Comparison of ENCODE assay signal across 8 cellular contexts in the genomic region with DNA sequence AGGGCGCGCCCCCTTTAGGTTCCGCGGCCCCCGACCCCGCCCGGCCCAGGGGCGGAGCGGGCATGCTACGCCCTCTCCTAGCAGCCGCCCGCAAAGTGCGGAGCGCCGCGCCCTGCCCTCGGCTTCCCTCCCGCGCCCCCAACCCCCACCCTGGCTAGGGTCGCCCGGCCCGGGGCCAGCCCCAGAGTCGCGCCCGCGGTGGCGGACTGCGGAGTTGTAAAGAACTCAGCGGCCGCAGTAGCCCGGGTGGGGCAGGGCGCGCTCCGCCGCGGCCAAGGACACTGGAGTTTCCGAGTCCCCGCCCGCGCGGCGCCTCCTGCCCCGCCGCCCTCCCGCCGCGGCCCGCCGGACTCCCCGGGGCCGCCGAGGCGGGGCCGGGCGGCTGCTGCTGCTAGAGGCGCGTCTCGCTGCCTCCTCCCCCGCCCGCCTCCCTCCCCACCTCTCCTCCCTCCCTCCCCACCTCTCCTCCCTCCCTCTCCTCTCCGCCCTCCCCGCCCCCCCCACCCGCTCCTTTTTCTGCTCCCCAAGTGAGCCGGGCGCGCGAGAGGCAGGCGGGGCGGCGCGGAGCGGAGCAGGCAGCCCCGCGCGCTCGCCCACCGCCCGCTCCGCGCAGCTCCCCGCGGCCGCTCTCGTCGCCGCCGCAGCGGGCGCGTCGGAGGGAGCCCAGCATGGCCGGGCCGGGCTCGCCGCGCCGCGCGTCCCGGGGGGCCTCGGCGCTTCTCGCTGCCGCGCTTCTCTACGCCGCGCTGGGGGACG. TPM values are rescaled to one million over a fixed set of nuclear protein-coding genes. Genes with fewer than 3 reads are reported as not detected.
A peak's percentile ranks its signal among the peaks of the same experiment; 100 is the strongest.
DNase-seq lines count a peak whose midpoint lies in the region; ATAC-seq lines count a peak whose summit lies in the region.

Gene CACNA2D3, plus strand, starts transcription at position 507 of the 756 bp plus-strand sequence.

- H3K27me3 ChIP-seq in right cardiac atrium (ENCODE audit: control insufficient read depth, insufficient read depth) = no peaks in the 10 kb centered on the region
- peaks cover 54% of the 10 kb centered on the region for H3K27me3 ChIP-seq in skeletal muscle satellite cell (ENCODE audit: control insufficient read depth, insufficient read depth, low read length)

- no peaks in the 10 kb centered on the region for H3K36me3 Mint-ChIP-seq in activated naive CD8-positive, alpha-beta T cell treated with anti-CD3 and anti-CD28 coated beads for 36 hours

- H3K9ac ChIP-seq in skeletal muscle satellite cell (ENCODE audit: low read depth, low read length) = no peak within 1 kb of the TSS

- H3K4me3 Mint-ChIP-seq in stimulated activated naive CD8-positive, alpha-beta T cell treated with anti-CD3 and anti-CD28 coated beads, Interleukin-15, amount 100 ng/mL, for 72 hours = peak within 1 kb of the TSS; percentile 5 to 36
- peak within 1 kb of the TSS; percentile 14 for H3K4me3 Mint-ChIP-seq in activated naive CD8-positive, alpha-beta T cell treated with anti-CD3 and anti-CD28 coated beads for 36 hours

- H3K36me3 ChIP-seq in skeletal muscle satellite cell (ENCODE audit: insufficient read depth, low read length) = no peaks in the 10 kb centered on the region

- no peaks in the 10 kb centered on the region for H3K9me3 Mint-ChIP-seq in stimulated activated naive CD8-positive, alpha-beta T cell treated with anti-CD3 and anti-CD28 coated beads, Interleukin-15, amount 100 ng/mL, for 72 hours
- H3K9me3 Mint-ChIP-seq in activated naive CD8-positive, alpha-beta T cell treated with anti-CD3 and anti-CD28 coated beads for 36 hours = no peaks in the 10 kb centered on the region

- H3K4me3 ChIP-seq in right cardiac atrium (ENCODE audit: low read length) = peak within 1 kb of the TSS; percentile 94
- H3K4me3 ChIP-seq in skeletal muscle satellite cell (ENCODE audit: low read length) = peak within 1 kb of the TSS; percentile 61

- H3K4me2 ChIP-seq in skeletal muscle satellite cell (ENCODE audit: low read length) = peak within 1 kb of the TSS; percentile 75

- H3K9me3 ChIP-seq in right cardiac atrium (ENCODE audit: control insufficient read depth, low read length) (no peaks in the 10 kb centered on the region), skeletal muscle satellite cell (replicated peaks; ENCODE audit: low read length) (no peaks in the 10 kb centered on the region)

- H3K27me3 Mint-ChIP-seq in stimulated activated naive CD8-positive, alpha-beta T cell treated with anti-CD3 and anti-CD28 coated beads, Interleukin-15, amount 100 ng/mL, for 72 hours = peaks cover 68% of the 10 kb centered on the region
- peaks cover 56% of the 10 kb centered on the region for H3K27me3 Mint-ChIP-seq in activated naive CD8-positive, alpha-beta T cell treated with anti-CD3 and anti-CD28 coated beads for 36 hours

- no peak within 1 kb of the TSS for H3K27ac Mint-ChIP-seq in stimulated activated naive CD8-positive, alpha-beta T cell treated with anti-CD3 and anti-CD28 coated beads, Interleukin-15, amount 100 ng/mL, for 72 hours
- H3K27ac Mint-ChIP-seq in activated naive CD8-positive, alpha-beta T cell treated with anti-CD3 and anti-CD28 coated beads for 36 hours = no peak within 1 kb of the TSS

- under 1% methylated on average over 105 of the region's 109 CpGs for WGBS in right cardiac atrium

- H3K4me1 Mint-ChIP-seq in stimulated activated naive CD8-positive, alpha-beta T cell treated with anti-CD3 and anti-CD28 coated beads, Interleukin-15, amount 100 ng/mL, for 72 hours = no peaks in the 10 kb centered on the region
- H3K4me1 Mint-ChIP-seq in activated naive CD8-positive, alpha-beta T cell treated with anti-CD3 and anti-CD28 coated beads for 36 hours = peaks cover 2% of the 10 kb centered on the region

- intact Hi-C loops in right cardiac atrium (cut with DNase I) = no loop called here

- ATAC-seq in stimulated activated naive CD8-positive, alpha-beta T cell treated with anti-CD3 and anti-CD28 coated beads, Interleukin-15, amount 100 ng/mL, for 72 hours = peak; percentile 35
- no peak for ATAC-seq in stimulated activated naive CD8-positive, alpha-beta T cell treated with anti-CD3 and anti-CD28 coated beads, Interleukin-15, Interleukin-2, amounts not matched to agents 100 U/mL and 50 U/mL, for 24 hours
- peak; percentile 85 to 91 for ATAC-seq in right cardiac atrium

- H3K27ac ChIP-seq in right cardiac atrium (ENCODE audit: low read length) = peak within 1 kb of the TSS; percentile 46

- H3K4me1 ChIP-seq in right cardiac atrium (ENCODE audit: control insufficient read depth, insufficient read depth, low read length) (peaks cover 2% of the 10 kb centered on the region), skeletal muscle satellite cell (ENCODE audit: control insufficient read depth, insufficient read depth, low read length) (peaks cover 12% of the 10 kb centered on the region)

- no peak for DNase-seq in stimulated activated naive CD8-positive, alpha-beta T cell treated with anti-CD3 and anti-CD28 coated beads, Interleukin-15, amount 100 ng/mL, for 72 hours
- DNase-seq in stimulated activated naive CD8-positive, alpha-beta T cell treated with anti-CD3 and anti-CD28 coated beads, Interleukin-15, Interleukin-2, amounts not matched to agents 100 U/mL and 50 U/mL, for 24 hours = no peak
- DNase-seq in activated naive CD8-positive, alpha-beta T cell treated with anti-CD3 and anti-CD28 coated beads for 36 hours = no peak
- DNase-seq in right cardiac atrium (peak; percentile 69 to 92 (median 89)), Kasumi-1 (lab: John Stamatoyannopoulos, UW) (no peak)
- DNase-seq in activated CD4-positive, alpha-beta T cell treated with anti-CD3 and anti-CD28 coated beads for 48 hours = no peak
- DNase-seq in activated naive CD4-positive, alpha-beta T cell treated with anti-CD3 and anti-CD28 coated beads, Interleukin-2, amount 50 U/mL, for 16 hours = no peak

RNA-seq across cellular contexts. Expression of gene CACNA2D3, which starts in this region (rescaled TPM):
- not detected for total RNA-seq in activated naive CD8-positive, alpha-beta T cell treated with anti-CD3 and anti-CD28 coated beads for 36 hours
- 10 to 100 TPM; 29.2 to 64.5 (median 45.5) TPM for total RNA-seq in right cardiac atrium
- 42.4 TPM for polyA plus RNA-seq in right cardiac atrium
- total RNA-seq in skeletal muscle satellite cell (2012; rRNA removed) = under 0.01 and 0.22 TPM in 2 replicates

Comparison
In these comparisons a context has a peak if more than half of its experiments do, and no peak if none do; other contexts are left out.
1. RNA of gene CACNA2D3 (total RNA-seq): 29.2 to 64.5 TPM in right cardiac atrium; not detected in activated naive CD8-positive, alpha-beta T cell treated with anti-CD3 and anti-CD28 coated beads for 36 hours; every median in the first group is over 10 times any median in the second.
2. DNase-seq: peak in right cardiac atrium (3 of 3); none in stimulated activated naive CD8-positive, alpha-beta T cell treated with anti-CD3 and anti-CD28 coated beads, Interleukin-15, amount 100 ng/mL, for 72 hours (0 of 2), stimulated activated naive CD8-positive, alpha-beta T cell treated with anti-CD3 and anti-CD28 coated beads, Interleukin-15, Interleukin-2, amounts not matched to agents 100 U/mL and 50 U/mL, for 24 hours (single experiment), activated naive CD8-positive, alpha-beta T cell treated with anti-CD3 and anti-CD28 coated beads for 36 hours (single experiment), activated CD4-positive, alpha-beta T cell treated with anti-CD3 and anti-CD28 coated beads for 48 hours (single experiment), activated naive CD4-positive, alpha-beta T cell treated with anti-CD3 and anti-CD28 coated beads, Interleukin-2, amount 50 U/mL, for 16 hours (single experiment) and Kasumi-1 (0 of 2).